ENCODE assay signal across 1 cellular context in the genomic region with DNA sequence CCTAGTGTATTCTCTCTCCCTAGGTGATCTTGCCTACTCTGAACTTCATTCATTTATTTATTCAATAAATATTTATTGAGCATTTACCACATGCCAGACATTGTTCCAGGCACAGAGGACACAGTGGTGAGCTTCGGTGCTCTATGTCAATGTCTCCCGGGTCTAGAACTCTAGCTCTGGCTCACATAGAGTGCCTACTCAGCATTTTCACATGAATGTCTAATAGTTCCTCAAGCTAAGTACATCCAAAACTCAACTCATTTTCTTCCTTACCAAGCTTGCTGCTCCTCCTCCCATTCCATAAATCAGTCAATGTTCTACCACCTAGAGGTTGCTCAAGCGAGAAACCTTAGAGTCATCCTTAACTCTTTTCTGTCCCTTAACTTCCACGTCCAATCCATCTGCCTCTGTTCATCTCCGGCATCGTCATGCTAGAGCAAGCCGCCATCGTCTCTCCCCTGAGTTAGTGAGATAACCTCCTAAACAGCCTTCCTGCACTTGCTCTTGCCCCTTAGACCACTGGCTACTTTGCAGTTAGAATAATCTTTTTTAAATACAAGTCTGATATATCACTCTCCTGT.
TF ChIP-seq lines count a peak whose summit lies in the region.

No MANE protein-coding gene starts in this region.

TF ChIP-seq in K562, 482 proteins besides CTCF, POLR2A, EP300 and RAD21 (continued from another document):
- TF ChIP-seq, protein P1, sequence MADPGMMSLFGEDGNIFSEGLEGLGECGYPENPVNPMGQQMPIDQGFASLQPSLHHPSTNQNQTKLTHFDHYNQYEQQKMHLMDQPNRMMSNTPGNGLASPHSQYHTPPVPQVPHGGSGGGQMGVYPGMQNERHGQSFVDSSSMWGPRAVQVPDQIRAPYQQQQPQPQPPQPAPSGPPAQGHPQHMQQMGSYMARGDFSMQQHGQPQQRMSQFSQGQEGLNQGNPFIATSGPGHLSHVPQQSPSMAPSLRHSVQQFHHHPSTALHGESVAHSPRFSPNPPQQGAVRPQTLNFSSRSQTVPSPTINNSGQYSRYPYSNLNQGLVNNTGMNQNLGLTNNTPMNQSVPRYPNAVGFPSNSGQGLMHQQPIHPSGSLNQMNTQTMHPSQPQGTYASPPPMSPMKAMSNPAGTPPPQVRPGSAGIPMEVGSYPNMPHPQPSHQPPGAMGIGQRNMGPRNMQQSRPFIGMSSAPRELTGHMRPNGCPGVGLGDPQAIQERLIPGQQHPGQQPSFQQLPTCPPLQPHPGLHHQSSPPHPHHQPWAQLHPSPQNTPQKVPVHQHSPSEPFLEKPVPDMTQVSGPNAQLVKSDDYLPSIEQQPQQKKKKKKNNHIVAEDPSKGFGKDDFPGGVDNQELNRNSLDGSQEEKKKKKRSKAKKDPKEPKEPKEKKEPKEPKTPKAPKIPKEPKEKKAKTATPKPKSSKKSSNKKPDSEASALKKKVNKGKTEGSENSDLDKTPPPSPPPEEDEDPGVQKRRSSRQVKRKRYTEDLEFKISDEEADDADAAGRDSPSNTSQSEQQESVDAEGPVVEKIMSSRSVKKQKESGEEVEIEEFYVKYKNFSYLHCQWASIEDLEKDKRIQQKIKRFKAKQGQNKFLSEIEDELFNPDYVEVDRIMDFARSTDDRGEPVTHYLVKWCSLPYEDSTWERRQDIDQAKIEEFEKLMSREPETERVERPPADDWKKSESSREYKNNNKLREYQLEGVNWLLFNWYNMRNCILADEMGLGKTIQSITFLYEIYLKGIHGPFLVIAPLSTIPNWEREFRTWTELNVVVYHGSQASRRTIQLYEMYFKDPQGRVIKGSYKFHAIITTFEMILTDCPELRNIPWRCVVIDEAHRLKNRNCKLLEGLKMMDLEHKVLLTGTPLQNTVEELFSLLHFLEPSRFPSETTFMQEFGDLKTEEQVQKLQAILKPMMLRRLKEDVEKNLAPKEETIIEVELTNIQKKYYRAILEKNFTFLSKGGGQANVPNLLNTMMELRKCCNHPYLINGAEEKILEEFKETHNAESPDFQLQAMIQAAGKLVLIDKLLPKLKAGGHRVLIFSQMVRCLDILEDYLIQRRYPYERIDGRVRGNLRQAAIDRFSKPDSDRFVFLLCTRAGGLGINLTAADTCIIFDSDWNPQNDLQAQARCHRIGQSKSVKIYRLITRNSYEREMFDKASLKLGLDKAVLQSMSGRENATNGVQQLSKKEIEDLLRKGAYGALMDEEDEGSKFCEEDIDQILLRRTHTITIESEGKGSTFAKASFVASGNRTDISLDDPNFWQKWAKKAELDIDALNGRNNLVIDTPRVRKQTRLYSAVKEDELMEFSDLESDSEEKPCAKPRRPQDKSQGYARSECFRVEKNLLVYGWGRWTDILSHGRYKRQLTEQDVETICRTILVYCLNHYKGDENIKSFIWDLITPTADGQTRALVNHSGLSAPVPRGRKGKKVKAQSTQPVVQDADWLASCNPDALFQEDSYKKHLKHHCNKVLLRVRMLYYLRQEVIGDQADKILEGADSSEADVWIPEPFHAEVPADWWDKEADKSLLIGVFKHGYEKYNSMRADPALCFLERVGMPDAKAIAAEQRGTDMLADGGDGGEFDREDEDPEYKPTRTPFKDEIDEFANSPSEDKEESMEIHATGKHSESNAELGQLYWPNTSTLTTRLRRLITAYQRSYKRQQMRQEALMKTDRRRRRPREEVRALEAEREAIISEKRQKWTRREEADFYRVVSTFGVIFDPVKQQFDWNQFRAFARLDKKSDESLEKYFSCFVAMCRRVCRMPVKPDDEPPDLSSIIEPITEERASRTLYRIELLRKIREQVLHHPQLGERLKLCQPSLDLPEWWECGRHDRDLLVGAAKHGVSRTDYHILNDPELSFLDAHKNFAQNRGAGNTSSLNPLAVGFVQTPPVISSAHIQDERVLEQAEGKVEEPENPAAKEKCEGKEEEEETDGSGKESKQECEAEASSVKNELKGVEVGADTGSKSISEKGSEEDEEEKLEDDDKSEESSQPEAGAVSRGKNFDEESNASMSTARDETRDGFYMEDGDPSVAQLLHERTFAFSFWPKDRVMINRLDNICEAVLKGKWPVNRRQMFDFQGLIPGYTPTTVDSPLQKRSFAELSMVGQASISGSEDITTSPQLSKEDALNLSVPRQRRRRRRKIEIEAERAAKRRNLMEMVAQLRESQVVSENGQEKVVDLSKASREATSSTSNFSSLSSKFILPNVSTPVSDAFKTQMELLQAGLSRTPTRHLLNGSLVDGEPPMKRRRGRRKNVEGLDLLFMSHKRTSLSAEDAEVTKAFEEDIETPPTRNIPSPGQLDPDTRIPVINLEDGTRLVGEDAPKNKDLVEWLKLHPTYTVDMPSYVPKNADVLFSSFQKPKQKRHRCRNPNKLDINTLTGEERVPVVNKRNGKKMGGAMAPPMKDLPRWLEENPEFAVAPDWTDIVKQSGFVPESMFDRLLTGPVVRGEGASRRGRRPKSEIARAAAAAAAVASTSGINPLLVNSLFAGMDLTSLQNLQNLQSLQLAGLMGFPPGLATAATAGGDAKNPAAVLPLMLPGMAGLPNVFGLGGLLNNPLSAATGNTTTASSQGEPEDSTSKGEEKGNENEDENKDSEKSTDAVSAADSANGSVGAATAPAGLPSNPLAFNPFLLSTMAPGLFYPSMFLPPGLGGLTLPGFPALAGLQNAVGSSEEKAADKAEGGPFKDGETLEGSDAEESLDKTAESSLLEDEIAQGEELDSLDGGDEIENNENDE (IDR thresholded peaks at IDR 0.05; ENCODE audit: low read depth, low read length) = no peak
- TF ChIP-seq ARID1B (IDR thresholded peaks at IDR 0.05) (no peak; the same call in 1 of the 2 replicates), ZNF699 (CRISPR knock-in tag; IDR thresholded peaks at IDR 0.05; ENCODE audit: insufficient replicate concordance) (peak; percentile 28), HEY1 (CRISPR knock-in tag; IDR thresholded peaks at IDR 0.05; ENCODE audit: borderline replicate concordance) (no peak), CTBP1 (IDR thresholded peaks at IDR 0.05; ENCODE audit: borderline replicate concordance) (0 out of 2 replicates have a peak, but pooled peaks have one; percentile 17), MEF2D (tag; conservative IDR thresholded peaks at IDR 0.05; ENCODE audit: low read depth) (no peak), MAFG (tag; conservative IDR thresholded peaks at IDR 0.05) (peak; percentile 98), NFIC (IDR thresholded peaks at IDR 0.05) (no peak), ZNF324 (CRISPR knock-in tag; IDR thresholded peaks at IDR 0.05) (no peak), CBX8 (IDR thresholded peaks at IDR 0.05; ENCODE audit: borderline replicate concordance, extremely low read depth, low read depth, low read length, poor library complexity, severe bottlenecking) (no peak), ZNF431 (CRISPR knock-in tag; IDR thresholded peaks at IDR 0.05) (no peak), CBX3 (IDR thresholded peaks at IDR 0.05; ENCODE audit: borderline replicate concordance in 1 of 2, low read length in 2 of 2) (peak in 1 of 2 experiments; percentile 42; a peak in 1 of 3 replicates), ZNF384 (IDR thresholded peaks at IDR 0.05; ENCODE audit: low read depth, low read length) (no peak), RCOR1 (IDR thresholded peaks at IDR 0.05; ENCODE audit: borderline replicate concordance in 1 of 2, low read depth in 2 of 2, low read length in 2 of 2) (peak in 1 of 2 experiments; percentile 35; a peak in 1 of 4 replicates), GTF2E2 (tag; IDR thresholded peaks at IDR 0.05) (no peak)
- TF ChIP-seq, protein P2, sequence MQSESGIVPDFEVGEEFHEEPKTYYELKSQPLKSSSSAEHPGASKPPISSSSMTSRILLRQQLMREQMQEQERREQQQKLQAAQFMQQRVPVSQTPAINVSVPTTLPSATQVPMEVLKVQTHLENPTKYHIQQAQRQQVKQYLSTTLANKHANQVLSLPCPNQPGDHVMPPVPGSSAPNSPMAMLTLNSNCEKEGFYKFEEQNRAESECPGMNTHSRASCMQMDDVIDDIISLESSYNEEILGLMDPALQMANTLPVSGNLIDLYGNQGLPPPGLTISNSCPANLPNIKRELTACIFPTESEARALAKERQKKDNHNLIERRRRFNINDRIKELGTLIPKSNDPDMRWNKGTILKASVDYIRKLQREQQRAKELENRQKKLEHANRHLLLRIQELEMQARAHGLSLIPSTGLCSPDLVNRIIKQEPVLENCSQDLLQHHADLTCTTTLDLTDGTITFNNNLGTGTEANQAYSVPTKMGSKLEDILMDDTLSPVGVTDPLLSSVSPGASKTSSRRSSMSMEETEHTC (IDR thresholded peaks at IDR 0.05) = no peak
- TF ChIP-seq, protein P3, sequence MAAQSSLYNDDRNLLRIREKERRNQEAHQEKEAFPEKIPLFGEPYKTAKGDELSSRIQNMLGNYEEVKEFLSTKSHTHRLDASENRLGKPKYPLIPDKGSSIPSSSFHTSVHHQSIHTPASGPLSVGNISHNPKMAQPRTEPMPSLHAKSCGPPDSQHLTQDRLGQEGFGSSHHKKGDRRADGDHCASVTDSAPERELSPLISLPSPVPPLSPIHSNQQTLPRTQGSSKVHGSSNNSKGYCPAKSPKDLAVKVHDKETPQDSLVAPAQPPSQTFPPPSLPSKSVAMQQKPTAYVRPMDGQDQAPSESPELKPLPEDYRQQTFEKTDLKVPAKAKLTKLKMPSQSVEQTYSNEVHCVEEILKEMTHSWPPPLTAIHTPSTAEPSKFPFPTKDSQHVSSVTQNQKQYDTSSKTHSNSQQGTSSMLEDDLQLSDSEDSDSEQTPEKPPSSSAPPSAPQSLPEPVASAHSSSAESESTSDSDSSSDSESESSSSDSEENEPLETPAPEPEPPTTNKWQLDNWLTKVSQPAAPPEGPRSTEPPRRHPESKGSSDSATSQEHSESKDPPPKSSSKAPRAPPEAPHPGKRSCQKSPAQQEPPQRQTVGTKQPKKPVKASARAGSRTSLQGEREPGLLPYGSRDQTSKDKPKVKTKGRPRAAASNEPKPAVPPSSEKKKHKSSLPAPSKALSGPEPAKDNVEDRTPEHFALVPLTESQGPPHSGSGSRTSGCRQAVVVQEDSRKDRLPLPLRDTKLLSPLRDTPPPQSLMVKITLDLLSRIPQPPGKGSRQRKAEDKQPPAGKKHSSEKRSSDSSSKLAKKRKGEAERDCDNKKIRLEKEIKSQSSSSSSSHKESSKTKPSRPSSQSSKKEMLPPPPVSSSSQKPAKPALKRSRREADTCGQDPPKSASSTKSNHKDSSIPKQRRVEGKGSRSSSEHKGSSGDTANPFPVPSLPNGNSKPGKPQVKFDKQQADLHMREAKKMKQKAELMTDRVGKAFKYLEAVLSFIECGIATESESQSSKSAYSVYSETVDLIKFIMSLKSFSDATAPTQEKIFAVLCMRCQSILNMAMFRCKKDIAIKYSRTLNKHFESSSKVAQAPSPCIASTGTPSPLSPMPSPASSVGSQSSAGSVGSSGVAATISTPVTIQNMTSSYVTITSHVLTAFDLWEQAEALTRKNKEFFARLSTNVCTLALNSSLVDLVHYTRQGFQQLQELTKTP (IDR thresholded peaks at IDR 0.05; ENCODE audit: low read depth in 1 of 2, partially characterized antibody in 2 of 2) = no peak
- TF ChIP-seq, protein P4, sequence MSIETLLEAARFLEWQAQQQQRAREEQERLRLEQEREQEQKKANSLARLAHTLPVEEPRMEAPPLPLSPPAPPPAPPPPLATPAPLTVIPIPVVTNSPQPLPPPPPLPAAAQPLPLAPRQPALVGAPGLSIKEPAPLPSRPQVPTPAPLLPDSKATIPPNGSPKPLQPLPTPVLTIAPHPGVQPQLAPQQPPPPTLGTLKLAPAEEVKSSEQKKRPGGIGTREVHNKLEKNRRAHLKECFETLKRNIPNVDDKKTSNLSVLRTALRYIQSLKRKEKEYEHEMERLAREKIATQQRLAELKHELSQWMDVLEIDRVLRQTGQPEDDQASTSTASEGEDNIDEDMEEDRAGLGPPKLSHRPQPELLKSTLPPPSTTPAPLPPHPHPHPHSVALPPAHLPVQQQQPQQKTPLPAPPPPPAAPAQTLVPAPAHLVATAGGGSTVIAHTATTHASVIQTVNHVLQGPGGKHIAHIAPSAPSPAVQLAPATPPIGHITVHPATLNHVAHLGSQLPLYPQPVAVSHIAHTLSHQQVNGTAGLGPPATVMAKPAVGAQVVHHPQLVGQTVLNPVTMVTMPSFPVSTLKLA (conservative IDR thresholded peaks at IDR 0.05) = no peak
- TF ChIP-seq, protein P5, sequence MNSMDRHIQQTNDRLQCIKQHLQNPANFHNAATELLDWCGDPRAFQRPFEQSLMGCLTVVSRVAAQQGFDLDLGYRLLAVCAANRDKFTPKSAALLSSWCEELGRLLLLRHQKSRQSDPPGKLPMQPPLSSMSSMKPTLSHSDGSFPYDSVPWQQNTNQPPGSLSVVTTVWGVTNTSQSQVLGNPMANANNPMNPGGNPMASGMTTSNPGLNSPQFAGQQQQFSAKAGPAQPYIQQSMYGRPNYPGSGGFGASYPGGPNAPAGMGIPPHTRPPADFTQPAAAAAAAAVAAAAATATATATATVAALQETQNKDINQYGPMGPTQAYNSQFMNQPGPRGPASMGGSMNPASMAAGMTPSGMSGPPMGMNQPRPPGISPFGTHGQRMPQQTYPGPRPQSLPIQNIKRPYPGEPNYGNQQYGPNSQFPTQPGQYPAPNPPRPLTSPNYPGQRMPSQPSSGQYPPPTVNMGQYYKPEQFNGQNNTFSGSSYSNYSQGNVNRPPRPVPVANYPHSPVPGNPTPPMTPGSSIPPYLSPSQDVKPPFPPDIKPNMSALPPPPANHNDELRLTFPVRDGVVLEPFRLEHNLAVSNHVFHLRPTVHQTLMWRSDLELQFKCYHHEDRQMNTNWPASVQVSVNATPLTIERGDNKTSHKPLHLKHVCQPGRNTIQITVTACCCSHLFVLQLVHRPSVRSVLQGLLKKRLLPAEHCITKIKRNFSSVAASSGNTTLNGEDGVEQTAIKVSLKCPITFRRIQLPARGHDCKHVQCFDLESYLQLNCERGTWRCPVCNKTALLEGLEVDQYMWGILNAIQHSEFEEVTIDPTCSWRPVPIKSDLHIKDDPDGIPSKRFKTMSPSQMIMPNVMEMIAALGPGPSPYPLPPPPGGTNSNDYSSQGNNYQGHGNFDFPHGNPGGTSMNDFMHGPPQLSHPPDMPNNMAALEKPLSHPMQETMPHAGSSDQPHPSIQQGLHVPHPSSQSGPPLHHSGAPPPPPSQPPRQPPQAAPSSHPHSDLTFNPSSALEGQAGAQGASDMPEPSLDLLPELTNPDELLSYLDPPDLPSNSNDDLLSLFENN (IDR thresholded peaks at IDR 0.05; ENCODE audit: low read depth in 2 of 2, low read length in 2 of 2) = no peak
- TF ChIP-seq, protein P6, sequence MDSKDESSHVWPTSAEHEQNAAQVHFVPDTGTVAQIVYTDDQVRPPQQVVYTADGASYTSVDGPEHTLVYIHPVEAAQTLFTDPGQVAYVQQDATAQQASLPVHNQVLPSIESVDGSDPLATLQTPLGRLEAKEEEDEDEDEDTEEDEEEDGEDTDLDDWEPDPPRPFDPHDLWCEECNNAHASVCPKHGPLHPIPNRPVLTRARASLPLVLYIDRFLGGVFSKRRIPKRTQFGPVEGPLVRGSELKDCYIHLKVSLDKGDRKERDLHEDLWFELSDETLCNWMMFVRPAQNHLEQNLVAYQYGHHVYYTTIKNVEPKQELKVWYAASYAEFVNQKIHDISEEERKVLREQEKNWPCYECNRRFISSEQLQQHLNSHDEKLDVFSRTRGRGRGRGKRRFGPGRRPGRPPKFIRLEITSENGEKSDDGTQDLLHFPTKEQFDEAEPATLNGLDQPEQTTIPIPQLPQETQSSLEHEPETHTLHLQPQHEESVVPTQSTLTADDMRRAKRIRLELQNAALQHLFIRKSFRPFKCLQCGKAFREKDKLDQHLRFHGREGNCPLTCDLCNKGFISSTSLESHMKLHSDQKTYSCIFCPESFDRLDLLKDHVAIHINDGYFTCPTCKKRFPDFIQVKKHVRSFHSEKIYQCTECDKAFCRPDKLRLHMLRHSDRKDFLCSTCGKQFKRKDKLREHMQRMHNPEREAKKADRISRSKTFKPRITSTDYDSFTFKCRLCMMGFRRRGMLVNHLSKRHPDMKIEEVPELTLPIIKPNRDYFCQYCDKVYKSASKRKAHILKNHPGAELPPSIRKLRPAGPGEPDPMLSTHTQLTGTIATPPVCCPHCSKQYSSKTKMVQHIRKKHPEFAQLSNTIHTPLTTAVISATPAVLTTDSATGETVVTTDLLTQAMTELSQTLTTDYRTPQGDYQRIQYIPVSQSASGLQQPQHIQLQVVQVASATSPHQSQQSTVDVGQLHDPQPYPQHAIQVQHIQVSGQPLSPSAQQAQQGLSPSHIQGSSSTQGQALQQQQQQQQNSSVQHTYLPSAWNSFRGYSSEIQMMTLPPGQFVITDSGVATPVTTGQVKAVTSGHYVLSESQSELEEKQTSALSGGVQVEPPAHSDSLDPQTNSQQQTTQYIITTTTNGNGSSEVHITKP (IDR thresholded peaks at IDR 0.05; ENCODE audit: partially characterized antibody) = no peak
